ENCODE assay signal across 16 cellular contexts in the genomic region with DNA sequence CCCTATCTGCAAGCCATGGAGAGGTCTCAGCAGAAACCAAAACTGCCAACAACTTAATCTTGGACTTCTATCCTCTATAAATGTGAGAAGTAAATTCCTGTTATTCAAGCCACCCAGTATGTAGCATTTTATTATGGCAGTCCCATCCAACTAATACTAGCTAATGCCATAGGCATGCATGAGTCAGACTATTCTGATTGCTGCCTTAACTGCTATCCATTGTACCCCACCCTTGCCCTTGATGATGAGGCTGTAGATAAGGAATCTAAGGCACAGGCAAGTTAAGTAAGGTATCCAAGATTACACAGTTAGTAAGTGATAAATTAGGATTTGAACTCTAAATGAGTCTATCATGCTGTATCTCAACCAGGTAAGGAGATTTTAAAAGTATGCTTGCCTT.
DNase-seq lines count a peak whose midpoint lies in the region; ATAC-seq and TF ChIP-seq lines count a peak whose summit lies in the region.
"Had no signal": no experiment of that assay in that cellular context is flagged by ENCODE, and none has a peak within 500 bp of the region (broad histone marks: within the 10 kb centered on the region; RNA-seq: fewer than 3 reads in every experiment).

No MANE protein-coding gene starts in this region.

- H3K9ac ChIP-seq in fibroblast of lung (ENCODE audit: insufficient read depth, low read length): no peak overlapping the region

- H3K4me3 ChIP-seq in fibroblast of lung (replicated peaks in 1 of 4; ENCODE audit: control extremely low read depth in 1 of 4, insufficient read depth in 1 of 4, low read depth in 3 of 4, low read length in 4 of 4): no peak overlapping the region
- H3K4me3 ChIP-seq: stomach had no signal

- H3K9me3 ChIP-seq in fibroblast of lung (ENCODE audit: control insufficient read depth, insufficient read depth, low read depth, low read length): no peaks in the 10 kb centered on the region

- no peaks in the 10 kb centered on the region for H3K79me2 ChIP-seq in fibroblast of lung (ENCODE audit: control insufficient read depth, insufficient read depth, low read length)

- DNase-seq in GM03348 (ENCODE audit: low spot score): peak; percentile 67
- peak; percentile 90 for DNase-seq in RPMI7951 (ENCODE audit: low read depth)
- peak; percentile 75 to 93 for DNase-seq in fibroblast of lung (ENCODE audit: low read depth in 2 of 2)
- DNase-seq in renal cortical epithelial cell (ENCODE audit: low read depth): peak; percentile 88
- DNase-seq in cerebellar cortex (ENCODE audit: low spot score): no peak
- DNase-seq: activated CD4-positive, alpha-beta T cell treated with anti-CD3 and anti-CD28 coated beads, Interleukin-2, amount 50 U/mL, for 1 hour; activated naive CD4-positive, alpha-beta T cell treated with Interleukin-2 at 50 U/mL for 16 hours; DND-41; Kasumi-1; kidney; NCI-H446; stimulated activated CD4-positive, alpha-beta T cell treated with anti-CD3 and anti-CD28 coated beads, Interleukin-2, amount 100 ng/mL, for 24 hours; stomach had no signal

- peak overlapping the region; percentile 35 for H3K4me2 ChIP-seq in fibroblast of lung (ENCODE audit: extremely low read depth, insufficient read depth, low read length)

- H3K4me1 ChIP-seq in fibroblast of lung (ENCODE audit: control insufficient read depth, extremely low read depth, insufficient read depth, low read length): no peaks in the 10 kb centered on the region
- H3K4me1 ChIP-seq: stomach had no signal

- no peaks in the 10 kb centered on the region for H4K20me1 ChIP-seq in fibroblast of lung (ENCODE audit: control insufficient read depth, extremely low read depth, insufficient read depth, low read length)

- ATAC-seq in GM18517 (IDR thresholded peaks at IDR 0.05; ENCODE audit: unreplicated experiment): no peak
- no peak for ATAC-seq in HG02642 (IDR thresholded peaks at IDR 0.05; ENCODE audit: poor library complexity, unreplicated experiment)
- ATAC-seq in HG03457 (IDR thresholded peaks at IDR 0.05; ENCODE audit: unreplicated experiment): no peak

- H2AFZ ChIP-seq in fibroblast of lung (ENCODE audit: low read length): no peak overlapping the region

- H3K36me3 ChIP-seq in fibroblast of lung (ENCODE audit: control insufficient read depth, insufficient read depth, low read length): no peaks in the 10 kb centered on the region
- H3K36me3 ChIP-seq: stomach had no signal

- no peak for TF ChIP-seq CTCF in fibroblast of lung (conservative IDR thresholded peaks at IDR 0.05 in 1 of 2, IDR thresholded peaks at IDR 0.05 in 1 of 2; ENCODE audit: low read depth in 1 of 2, low read length in 2 of 2)

- peak overlapping the region; percentile 10 for H3K27ac ChIP-seq in fibroblast of lung (ENCODE audit: insufficient read depth, low read length)
- H3K27ac ChIP-seq: stomach had no signal

- no peaks in the 10 kb centered on the region for H3K27me3 ChIP-seq in fibroblast of lung (ENCODE audit: control insufficient read depth, insufficient read depth, low read length)
- H3K27me3 ChIP-seq: stomach had no signal
